Comparison of ENCODE assay signal across 8 cellular contexts in the genomic region with DNA sequence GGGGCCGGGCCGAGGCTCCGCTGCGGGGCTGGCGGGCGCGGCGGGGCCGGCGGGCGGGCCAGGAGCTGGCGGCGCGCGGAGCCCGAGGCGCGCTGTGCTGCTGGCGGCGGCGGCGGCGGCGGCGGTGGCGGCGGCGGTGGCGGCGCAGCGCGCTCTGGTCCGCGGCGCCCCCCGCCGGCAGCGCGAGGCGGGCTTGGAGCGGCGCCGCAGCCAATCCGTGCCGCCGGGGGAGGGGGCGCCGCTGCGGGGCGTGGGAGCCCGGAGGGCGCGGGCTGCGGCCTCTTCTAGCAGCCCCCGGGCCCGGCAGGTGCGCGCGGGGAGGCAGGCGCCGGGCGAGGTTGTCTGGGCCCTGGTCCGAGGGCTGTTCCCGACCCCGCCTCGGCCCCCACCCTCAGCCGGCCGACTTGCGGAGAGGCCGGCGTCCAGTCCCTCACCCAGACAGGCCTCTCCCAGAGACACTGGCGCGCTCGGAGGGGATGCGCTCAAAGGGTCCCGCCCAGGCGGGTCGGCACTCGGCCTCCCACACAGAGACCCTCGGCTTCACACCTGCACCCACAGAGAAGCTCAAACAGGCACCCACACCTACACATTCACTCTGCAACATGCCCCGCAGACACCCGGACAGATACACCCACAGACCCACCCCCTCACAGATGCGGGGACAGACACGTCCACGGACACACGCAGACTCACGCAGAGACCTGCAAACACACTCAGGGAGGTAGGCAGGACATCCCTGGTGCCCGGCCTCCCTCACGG. TPM values are rescaled to one million over a fixed set of nuclear protein-coding genes. Genes with fewer than 3 reads are reported as not detected.
A peak's percentile ranks its signal among the peaks of the same experiment; 100 is the strongest.
DNase-seq lines count a peak whose midpoint lies in the region; ATAC-seq and TF ChIP-seq lines count a peak whose summit lies in the region.

Gene RIMS4, minus strand, starts transcription at position 156 of the 759 bp plus-strand sequence. CDS start 275 bp downstream, outside the sequence.

- no peaks in the 10 kb centered on the region for H4K20me1 ChIP-seq in PC-9 (ENCODE audit: insufficient read depth)

- 6 to 34% (median 12%) methylated on average over 15 to 89 of the region's 89 CpGs for WGBS in heart left ventricle, 4 donors
- whole genome bisulfite sequencing in aorta, 2 donors: 7% methylated on average over 66 to 89 of the region's 89 CpGs

- H3K4me1 ChIP-seq in heart left ventricle (peaks cover 0 to 11% (median 0%) of the 10 kb centered on the region in 12 donors), aorta (ENCODE audit: control insufficient read depth in 1 of 2, insufficient read depth in 2 of 2, low read length in 2 of 2) (no peaks in the 10 kb centered on the region), PC-9 (replicated peaks; ENCODE audit: insufficient read depth) (no peaks in the 10 kb centered on the region)

- TF ChIP-seq CTCF in heart left ventricle (IDR thresholded peaks at IDR 0.05) (no peak), PC-9 (conservative IDR thresholded peaks at IDR 0.05) (no peak)
- TF ChIP-seq CTCF in activated CD8-positive, alpha-beta T cell treated with anti-CD3 and anti-CD28 coated beads for 36 hours (IDR thresholded peaks at IDR 0.05): no peak

- no peaks in the 10 kb centered on the region for H3K36me3 Mint-ChIP-seq in activated CD8-positive, alpha-beta T cell treated with anti-CD3 and anti-CD28 coated beads for 36 hours (ENCODE audit: low read depth)

- H2AFZ ChIP-seq in PC-9: no peak within 1 kb of the TSS

- H3K36me3 ChIP-seq in heart left ventricle: no peaks in the 10 kb centered on the region
- H3K36me3 ChIP-seq in aorta (ENCODE audit: control insufficient read depth in 1 of 2, insufficient read depth in 2 of 2, low read length in 1 of 2): no peaks in the 10 kb centered on the region
- H3K36me3 ChIP-seq in PC-9 (ENCODE audit: low read depth): no peaks in the 10 kb centered on the region

- CTCF ChIA-PET in activated CD8-positive, alpha-beta T cell treated with anti-CD3 and anti-CD28 coated beads for 36 hours (lab: Charles Lee): interaction anchor here (1.5 kb wide), 1 partner anchor 63 kb away, joined by 7 read pairs; no protein-coding TSS in a partner anchor
- CTCF ChIA-PET in PC-9 (lab: Charles Lee): no interaction called here

- peak within 1 kb of the TSS; percentile 16 for H3K4me3 Mint-ChIP-seq in activated CD8-positive, alpha-beta T cell treated with anti-CD3 and anti-CD28 coated beads for 36 hours

- intact Hi-C loops in heart left ventricle (cut with DNase I): loop anchor here in 1 of 10 donors (5.0 kb wide), 1 partner anchor 63 kb away; the partner anchor contains the start of gene KCNK15
- intact Hi-C loops in Right ventricle myocardium superior (cut with DNase I): no loop called here
- intact Hi-C loops in activated CD8-positive, alpha-beta T cell treated with anti-CD3 and anti-CD28 coated beads for 36 hours (cut with micrococcal nuclease): no loop called here
- intact Hi-C loops in aorta (cut with DNase I): loop anchor here in 1 of 2 donors (5.0 kb wide), 1 partner anchor 57 kb away; no protein-coding TSS in a partner anchor
- intact Hi-C loops in PC-9 (cut with micrococcal nuclease; ENCODE audit: unreplicated experiment): no loop called here

- POLR2A ChIA-PET in activated CD8-positive, alpha-beta T cell treated with anti-CD3 and anti-CD28 coated beads for 36 hours (lab: Charles Lee): no interaction called here
- POLR2A ChIA-PET in PC-9 (lab: Charles Lee; ENCODE audit: unreplicated experiment): no interaction called here

- H3K9me3 ChIP-seq in heart left ventricle (peaks cover 0 to 14% (median 10%) of the 10 kb centered on the region in 12 donors), aorta (ENCODE audit: control insufficient read depth, low read length) (peaks cover 6% of the 10 kb centered on the region), PC-9 (ENCODE audit: insufficient read depth, low read depth) (peaks cover 6% of the 10 kb centered on the region; the same call in 1 of the 2 replicates)

- H3K27me3 Mint-ChIP-seq in activated CD8-positive, alpha-beta T cell treated with anti-CD3 and anti-CD28 coated beads for 36 hours: peaks cover 48% of the 10 kb centered on the region

- TF ChIP-seq POLR2A in heart left ventricle (IDR thresholded peaks at IDR 0.05): no peak

- H3K27me3 ChIP-seq in heart left ventricle (peaks cover 9 to 70% (median 34%) of the 10 kb centered on the region in 9 donors), aorta (ENCODE audit: control insufficient read depth in 1 of 2, insufficient read depth in 2 of 2, low read length in 1 of 2) (no peaks in the 10 kb centered on the region), PC-9 (ENCODE audit: insufficient read depth, low read depth) (peaks cover 72% of the 10 kb centered on the region)

- no peaks in the 10 kb centered on the region for H3K9me2 ChIP-seq in PC-9 (ENCODE audit: insufficient read depth)

- H3K4me2 ChIP-seq in PC-9: no peak within 1 kb of the TSS

- no peak within 1 kb of the TSS for H3K27ac Mint-ChIP-seq in activated CD8-positive, alpha-beta T cell treated with anti-CD3 and anti-CD28 coated beads for 36 hours

- BruUV-seq in PC-9 (replicated peaks; lab: Mats Ljungman, UMichigan): no TSS peak

- peak within 1 kb of the TSS in 10 of 12 donors; percentile 12 to 44 (median 34) for H3K4me3 ChIP-seq in heart left ventricle
- peak within 1 kb of the TSS; percentile 18 to 77 for H3K4me3 ChIP-seq in aorta (ENCODE audit: low read length in 2 of 2)
- H3K4me3 ChIP-seq in PC-9: no peak within 1 kb of the TSS

- H3K27ac ChIP-seq in heart left ventricle (no peak within 1 kb of the TSS), aorta (ENCODE audit: low read depth in 1 of 2, low read length in 2 of 2) (no peak within 1 kb of the TSS), PC-9 (no peak within 1 kb of the TSS)

- no peaks in the 10 kb centered on the region for H3F3A ChIP-seq in PC-9 (ENCODE audit: insufficient read depth, low read depth)

- no peaks in the 10 kb centered on the region for H3K4me1 Mint-ChIP-seq in activated CD8-positive, alpha-beta T cell treated with anti-CD3 and anti-CD28 coated beads for 36 hours (ENCODE audit: low read depth)

- no peak for DNase-seq in heart left ventricle
- DNase-seq in Right ventricle myocardium superior: no peak
- no peak for DNase-seq in activated CD8-positive, alpha-beta T cell treated with anti-CD3 and anti-CD28 coated beads for 36 hours
- peak; percentile 65 for DNase-seq in islet precursor cell
- no peak for DNase-seq in aorta
- no peak for DNase-seq in PC-9

- no peaks in the 10 kb centered on the region for H3K9me3 Mint-ChIP-seq in activated CD8-positive, alpha-beta T cell treated with anti-CD3 and anti-CD28 coated beads for 36 hours

- ATAC-seq in heart left ventricle (peak in 2 of 4 donors; percentile 27 to 38), Right ventricle myocardium superior (ENCODE audit: poor library complexity) (no peak), aorta (ENCODE audit: low FRiP score) (no peak), GM18868 (IDR thresholded peaks at IDR 0.05; ENCODE audit: unreplicated experiment) (no peak), GM18858 (IDR thresholded peaks at IDR 0.05; ENCODE audit: unreplicated experiment) (no peak)
- peak; percentile 55 for ATAC-seq in activated CD8-positive, alpha-beta T cell treated with anti-CD3 and anti-CD28 coated beads for 36 hours

- no peaks in the 10 kb centered on the region for H3K79me2 ChIP-seq in PC-9 (ENCODE audit: low read depth)

RNA-seq across cellular contexts. Expression of gene RIMS4, which starts in this region (rescaled TPM):
- total RNA-seq in heart left ventricle (under 1 TPM in 4 of 9 donors, not detected in 5; 0.10 to 0.59 (median 0.29) TPM), Right ventricle myocardium superior (0.13 TPM), aorta (10 to 100 TPM in 1 of 2 donors, 1 to 10 TPM in 1; 2.8 to 16.6 TPM), PC-9 (2021) (0.13 and 0.15 TPM in 2 replicates)
- polyA plus RNA-seq in heart left ventricle (under 1 TPM; 0.04 to 0.06 TPM), aorta (1 to 10 TPM in 1 of 2 donors, under 1 TPM in 1; 0.46 to 2.3 TPM)
- total RNA-seq in activated CD8-positive, alpha-beta T cell treated with anti-CD3 and anti-CD28 coated beads for 36 hours: not detected

Comparison
In these comparisons a context has a peak if more than half of its experiments do, and no peak if none do; other contexts are left out.
1. Peak in ATAC-seq in activated CD8-positive, alpha-beta T cell treated with anti-CD3 and anti-CD28 coated beads for 36 hours; RNA of the gene not detected or under 1 TPM.